In genomic region chr2:217597681-217598080, GRCh38 we compare ENCODE assay signal across 10 cellular contexts.
"Had no signal": no experiment of that assay in that cellular context is flagged by ENCODE, and none has a peak within 500 bp of the region (broad histone marks: within the 10 kb centered on the region; RNA-seq: fewer than 3 reads in every experiment).

No MANE protein-coding gene starts in this region.

- H3K9me3 ChIP-seq: HAP-1 had no signal

- ATAC-seq: HCT116 had no signal

- H2AFZ ChIP-seq: GM23248 had no signal

- H3K4me3 ChIP-seq: GM23248, GM23338, HAP-1 had no signal

- H3K9ac ChIP-seq: GM23248 had no signal

- FAIRE-seq: H54 had no signal

- H3K27ac ChIP-seq: GM23248 had no signal

- H3K4me1 ChIP-seq: HAP-1 had no signal

- DNase-seq: GM23248, GOT3, H7, H9, HCEC 1CT, HFFc6 had no signal

- H3K36me3 ChIP-seq: HAP-1 had no signal
